In genomic region chr4:96698891-96699290, GRCh38 we compare ENCODE assay signal across 22 cellular contexts.
DNase-seq lines count a peak whose midpoint lies in the region; ATAC-seq and TF ChIP-seq lines count a peak whose summit lies in the region.
"Had no signal": no experiment of that assay in that cellular context is flagged by ENCODE, and none has a peak within 500 bp of the region (broad histone marks: within the 10 kb centered on the region; RNA-seq: fewer than 3 reads in every experiment).

No MANE protein-coding gene starts in this region.

- H3K4me1 Mint-ChIP-seq in neural progenitor cell, result peaks cover 48% of the 10 kb centered on the region
- H3K4me1 Mint-ChIP-seq: CD14-positive monocyte had no signal

- H3K27ac Mint-ChIP-seq in neural progenitor cell, result peak overlapping the region; percentile 35
- H3K27ac Mint-ChIP-seq: CD14-positive monocyte had no signal

- in situ Hi-C loops in Caki2 (cut with HindIII; ENCODE audit: low pct_unique_long_range_greater_than_20kb, low sequenced_read_pairs), result no loop called here

- peaks cover 13% of the 10 kb centered on the region for H3K4me1 ChIP-seq in neural progenitor cell

- no peak for TF ChIP-seq CTCF in VCaP (conservative IDR thresholded peaks at IDR 0.05)
- TF ChIP-seq CTCF in neural progenitor cell (IDR thresholded peaks at IDR 0.05), result no peak

- H3K27me3 Mint-ChIP-seq in neural progenitor cell (ENCODE audit: insufficient read depth, low read depth), result peaks cover 6% of the 10 kb centered on the region

- no peak overlapping the region for H3K4me3 ChIP-seq in neural progenitor cell
- H3K4me3 ChIP-seq: K562 had no signal

- H3K27ac ChIP-seq in VCaP, result peak overlapping the region; percentile 4; the same call in 1 of the 2 replicates
- no peak overlapping the region for H3K27ac ChIP-seq in neural progenitor cell

- no peak overlapping the region for H3K9ac ChIP-seq in neural progenitor cell

- H3K36me3 Mint-ChIP-seq in neural progenitor cell, result peaks cover 6% of the 10 kb centered on the region
- H3K36me3 Mint-ChIP-seq: CD14-positive monocyte had no signal

- no peak overlapping the region for H2AFZ ChIP-seq in neural progenitor cell (replicated peaks)

- no peaks in the 10 kb centered on the region for H3F3A ChIP-seq in neural progenitor cell (ENCODE audit: low read depth)

- DNase-seq in Caki2 (ENCODE audit: low read depth) (peak; percentile 87), kidney glomerular epithelial cell (lab: John Stamatoyannopoulos, UW) (peak; percentile 48), neural progenitor cell (ENCODE audit: low spot score) (peak; percentile 23), NCI-H1417 treated with DMSO at 0.1 percent for 48 hours (lab: John Stamatoyannopoulos, UW) (no peak), AG08396 (ENCODE audit: low spot score) (no peak)
- no peak for DNase-seq in activated effector memory CD4-positive, alpha-beta T cell treated with Interleukin-2 at 50 U/mL for 16 hours
- DNase-seq: ACHN, AML-193, DMS 273 treated with DMSO at 0.1 percent for 48 hours, GDM1, GOT3, NCI-H1105, NCI-H1694 treated with DMSO at 0.1 percent for 48 hours, NCI-H226, NCI-H524 treated with DMSO at 0.1 percent for 48 hours, RPMI8226, SHP77 treated with DMSO at 0.1 percent for 48 hours had no signal

- H3K4me2 ChIP-seq in neural progenitor cell, result no peak overlapping the region

- no peaks in the 10 kb centered on the region for H3K9me3 ChIP-seq in neural progenitor cell (ENCODE audit: low read depth)

- H3K36me3 ChIP-seq in neural progenitor cell, result no peaks in the 10 kb centered on the region

- no peaks in the 10 kb centered on the region for H3K27me3 ChIP-seq in neural progenitor cell

- H3K4me3 Mint-ChIP-seq in neural progenitor cell, result no peak overlapping the region
- H3K4me3 Mint-ChIP-seq: CD14-positive monocyte had no signal

- H4K20me1 ChIP-seq in neural progenitor cell (ENCODE audit: low read depth), result no peaks in the 10 kb centered on the region

- peaks cover 3% of the 10 kb centered on the region for H3K9me3 Mint-ChIP-seq in neural progenitor cell

- no peak for ATAC-seq in HG03521 (IDR thresholded peaks at IDR 0.05; ENCODE audit: unreplicated experiment)
- ATAC-seq: K562, SK-N-SH treated with all-trans-retinoic acid at 6 μM for 48 hours had no signal

- no peaks in the 10 kb centered on the region for H3K79me2 ChIP-seq in neural progenitor cell (ENCODE audit: low read depth)

Comparison
In these comparisons a context has a peak if more than half of its experiments do, and no peak if none do; other contexts are left out.
1. DNase-seq: peak in Caki2 (single experiment), kidney glomerular epithelial cell (single experiment) and neural progenitor cell (single experiment); none in NCI-H1417 treated with DMSO at 0.1 percent for 48 hours (single experiment), AG08396 (single experiment) and activated effector memory CD4-positive, alpha-beta T cell treated with Interleukin-2 at 50 U/mL for 16 hours (single experiment).